ENCODE assay signal across 17 cellular contexts in the genomic region with DNA sequence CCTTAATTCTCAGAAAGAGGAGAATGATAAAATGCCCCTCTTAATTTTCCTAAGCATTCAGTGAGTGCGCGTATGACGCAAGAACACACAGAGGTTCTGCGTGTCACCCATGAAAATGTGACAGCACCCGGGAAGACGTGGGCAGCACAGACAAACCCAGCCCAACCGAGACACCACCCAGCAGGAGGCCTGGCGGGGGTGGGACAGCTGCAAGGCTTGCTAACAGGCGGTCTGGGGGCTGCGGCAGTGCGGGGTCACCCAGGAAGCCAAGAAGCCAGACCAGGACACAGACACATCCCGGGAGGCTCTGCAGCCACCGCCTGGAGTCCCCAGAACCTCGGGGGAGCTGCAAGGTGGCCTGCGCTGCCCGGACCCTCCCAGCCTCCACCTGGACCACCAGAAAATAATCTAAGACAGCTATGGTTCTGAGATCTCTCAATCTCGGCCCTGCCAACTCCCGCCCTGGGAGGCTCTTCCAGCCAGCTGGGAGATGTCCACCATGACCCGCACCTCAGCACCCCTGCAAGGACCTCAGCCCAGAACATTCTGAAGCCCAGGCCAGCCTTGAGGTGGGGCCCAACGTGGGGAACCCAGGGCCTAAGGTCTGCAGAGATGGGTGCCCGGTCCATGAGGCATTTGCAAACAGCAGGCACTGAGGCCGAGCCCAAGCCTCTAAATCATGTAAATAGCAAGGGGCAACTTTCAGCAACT. TPM values are rescaled to one million over a fixed set of nuclear protein-coding genes. Genes with fewer than 3 reads are reported as not detected.
DNase-seq lines count a peak whose midpoint lies in the region; ATAC-seq and TF ChIP-seq lines count a peak whose summit lies in the region.
"Had no signal": no experiment of that assay in that cellular context is flagged by ENCODE, and none has a peak within 500 bp of the region (broad histone marks: within the 10 kb centered on the region; RNA-seq: fewer than 3 reads in every experiment).

No MANE protein-coding gene starts in this region.

- H3K4me1 ChIP-seq in upper lobe of right lung (no peaks in the 10 kb centered on the region), foreskin keratinocyte (peaks cover 2% of the 10 kb centered on the region)
- H3K4me1 ChIP-seq: SJSA1 had no signal

- H3K36me3 Mint-ChIP-seq in CD14-positive monocyte: peaks cover 58 to 92% of the 10 kb centered on the region in 2 donors

- H3K4me3 Mint-ChIP-seq in CD14-positive monocyte: no peak overlapping the region

- TF ChIP-seq CTCF in upper lobe of right lung (IDR thresholded peaks at IDR 0.05) (no peak), foreskin keratinocyte (conservative IDR thresholded peaks at IDR 0.05) (no peak), CD14-positive monocyte (IDR thresholded peaks at IDR 0.05) (no peak)

- no peak overlapping the region for H3K4me3 ChIP-seq in upper lobe of right lung
- H3K4me3 ChIP-seq: SJSA1, stomach, uterus had no signal

- no peak overlapping the region for H3K27ac ChIP-seq in upper lobe of right lung
- no peak overlapping the region for H3K27ac ChIP-seq in foreskin keratinocyte
- H3K27ac ChIP-seq: brain microvascular endothelial cell, SJSA1, uterus had no signal

- intact Hi-C loops in left cardiac atrium (cut with DNase I) (loop anchor here (10.0 kb wide), 2 partner anchors 54 to 134 kb away; a partner anchor contains a TSS), Right ventricle myocardium inferior (cut with DNase I) (no loop called here), upper lobe of right lung (cut with DNase I) (no loop called here), CD14-positive monocyte (cut with micrococcal nuclease) (no loop called here)

- H3K27me3 Mint-ChIP-seq in CD14-positive monocyte (ENCODE audit: low read depth in 3 of 3): peaks cover 0 to 2% (median 0%) of the 10 kb centered on the region in 3 donors

- H3K27me3 ChIP-seq in upper lobe of right lung (no peaks in the 10 kb centered on the region), foreskin keratinocyte (no peaks in the 10 kb centered on the region)
- H3K27me3 ChIP-seq: brain microvascular endothelial cell, SJSA1, stomach, uterus had no signal

- H3K9me3 ChIP-seq in upper lobe of right lung: no peaks in the 10 kb centered on the region
- H3K9me3 ChIP-seq: SJSA1, stomach, uterus had no signal

- ATAC-seq in left cardiac atrium (peak; percentile 3 to 9), Right ventricle myocardium inferior (no peak), upper lobe of right lung (peak; percentile 28), foreskin keratinocyte (no peak)

- H3K9me3 Mint-ChIP-seq in CD14-positive monocyte: peaks cover 0 to 2% (median 0%) of the 10 kb centered on the region in 7 donors
- H3K9me3 Mint-ChIP-seq: activated naive CD4-positive, alpha-beta T cell treated with anti-CD3 and anti-CD28 coated beads, Interleukin-2, amount 50 U/mL, for 72 hours had no signal

- H3K27ac Mint-ChIP-seq in CD14-positive monocyte: peak overlapping the region in 1 of 7 donors; percentile 36
- H3K27ac Mint-ChIP-seq: activated naive CD4-positive, alpha-beta T cell treated with anti-CD3 and anti-CD28 coated beads, Interleukin-2, amount 50 U/mL, for 72 hours had no signal

- no peaks in the 10 kb centered on the region for H3K4me1 Mint-ChIP-seq in CD14-positive monocyte

- H3K36me3 ChIP-seq in upper lobe of right lung: peaks cover 58% of the 10 kb centered on the region
- H3K36me3 ChIP-seq: uterus had no signal

- DNase-seq in left cardiac atrium (no peak), Right ventricle myocardium inferior (ENCODE audit: missing footprints) (no peak), ecto neural progenitor cell (ENCODE audit: low spot score) (peak; percentile 37), middle frontal gyrus (ENCODE audit: extremely low spot score, low spot score) (peak; percentile 34), upper lobe of right lung (no peak), EL (no peak), foreskin keratinocyte (no peak), CD14-positive monocyte (ENCODE audit: low spot score) (no peak)
- DNase-seq: activated CD4-positive, alpha-beta T cell treated with anti-CD3 and anti-CD28 coated beads for 4 hours; brain microvascular endothelial cell; Karpas-422; NCI-H1417; stomach; T1000; uterus had no signal

RNA-seq across cellular contexts. Expression of a gene that starts 47.2 kb away (rescaled TPM):
- total RNA-seq in left cardiac atrium (10 to 100 TPM; 17.8 to 19.6 TPM), Right ventricle myocardium inferior (17.5 TPM), upper lobe of right lung (39.0 TPM), foreskin keratinocyte (16.8 and 18.8 TPM in 2 replicates)
- polyA plus RNA-seq in foreskin keratinocyte (7.6 and 8.5 TPM in 2 replicates), CD14-positive monocyte (under 1 TPM; 0.61 to 0.86 TPM)

Comparison
In these comparisons a context has a peak if more than half of its experiments do, and no peak if none do; other contexts are left out.
1. ATAC-seq: peak in left cardiac atrium (2 of 2) and upper lobe of right lung (single experiment); none in Right ventricle myocardium inferior (single experiment) and foreskin keratinocyte (single experiment).
2. intact Hi-C loops: an anchor here in left cardiac atrium (10.0 kb wide); none called in Right ventricle myocardium inferior, upper lobe of right lung and CD14-positive monocyte.
3. DNase-seq: peak in ecto neural progenitor cell (single experiment) and middle frontal gyrus (single experiment); none in left cardiac atrium (single experiment), Right ventricle myocardium inferior (single experiment), upper lobe of right lung (single experiment), EL (single experiment), foreskin keratinocyte (0 of 2) and CD14-positive monocyte (single experiment).